Comparison of ENCODE assay signal across 11 cellular contexts in genomic region chr12:62261876-62262275, GRCh38. TPM values are rescaled to one million over a fixed set of nuclear protein-coding genes. Genes with fewer than 3 reads are reported as not detected.
DNase-seq lines count a peak whose midpoint lies in the region; FAIRE-seq and TF ChIP-seq lines count a peak whose summit lies in the region.
"Had no signal": no experiment of that assay in that cellular context is flagged by ENCODE, and none has a peak within 500 bp of the region (broad histone marks: within the 10 kb centered on the region; RNA-seq: fewer than 3 reads in every experiment).

No MANE protein-coding gene starts in this region.

- H3K36me3 ChIP-seq in GM06990 (ENCODE audit: control insufficient read depth, insufficient read depth, low read length) (no peaks in the 10 kb centered on the region; the same call in 1 of the 2 replicates), OCI-LY1 (ENCODE audit: insufficient read depth, low read length) (no peaks in the 10 kb centered on the region), H1 (ENCODE audit: control insufficient read depth in 2 of 4, insufficient read depth in 4 of 4, low read length in 3 of 4) (no peaks in the 10 kb centered on the region)

- no peaks in the 10 kb centered on the region for H3K27me3 ChIP-seq in GM06990 (replicated peaks; ENCODE audit: control insufficient read depth, insufficient read depth, low read length)
- H3K27me3 ChIP-seq in OCI-LY1 (ENCODE audit: insufficient read depth, low read length): no peaks in the 10 kb centered on the region
- no peaks in the 10 kb centered on the region for H3K27me3 ChIP-seq in H1 (replicated peaks in 1 of 4; ENCODE audit: control insufficient read depth in 3 of 4, extremely low read depth in 1 of 4, insufficient read depth in 3 of 4, low read length in 3 of 4)

- peaks cover 3% of the 10 kb centered on the region; the same call in 1 of the 2 replicates for H3K23me2 ChIP-seq in H1 (ENCODE audit: low read depth, low read length)

- H2AK5ac ChIP-seq in H1 (ENCODE audit: low read depth, low read length): no peak overlapping the region

- H4K5ac ChIP-seq in H1 (ENCODE audit: insufficient read length, low read depth, low read length): no peak overlapping the region

- CTCF ChIA-PET in H1 (lab: Charles Lee; ENCODE audit: partially characterized antibody): no interaction called here

- H3K9me2 ChIP-seq in OCI-LY1 (ENCODE audit: low read depth, low read length): no peaks in the 10 kb centered on the region

- no peaks in the 10 kb centered on the region for H3F3A ChIP-seq in OCI-LY1 (ENCODE audit: insufficient read depth, low read length)

- no peaks in the 10 kb centered on the region for H3K79me1 ChIP-seq in H1 (ENCODE audit: low read depth, low read length)

- no peaks in the 10 kb centered on the region for H3K9me3 Mint-ChIP-seq in osteocyte (ENCODE audit: unreplicated experiment)

- no peak overlapping the region for H2BK15ac ChIP-seq in H1 (ENCODE audit: low read length)

- TF ChIP-seq EP300 in H1 (IDR thresholded peaks at IDR 0.05; ENCODE audit: borderline replicate concordance in 1 of 2, low read depth in 2 of 2, low read length in 2 of 2): no peak

- H3K4me3 ChIP-seq in GM06990 (replicated peaks; ENCODE audit: low read depth, low read length) (peak overlapping the region; percentile 98), OCI-LY1 (ENCODE audit: low read depth, low read length, poor library complexity, severe bottlenecking) (peak overlapping the region; percentile 84), H1 (ENCODE audit: extremely low read depth in 1 of 4, insufficient read depth in 2 of 4, low read depth in 3 of 4, low read length in 4 of 4) (peak overlapping the region in 1 of 4 experiments; percentile 89; a peak in 1 of 8 replicates)

- no peak for FAIRE-seq in H1 (lab: Jason Lieb, UNC)
- FAIRE-seq: colon had no signal

- no peak overlapping the region for H3K27ac ChIP-seq in OCI-LY1 (ENCODE audit: low read depth, low read length, poor library complexity, severe bottlenecking)
- H3K27ac ChIP-seq in H1 (ENCODE audit: low read depth, low read length): no peak overlapping the region

- no peak overlapping the region for H3K14ac ChIP-seq in H1 (ENCODE audit: insufficient read length)

- H3K9me3 ChIP-seq in OCI-LY1 (ENCODE audit: low read length) (no peaks in the 10 kb centered on the region), H1 (ENCODE audit: insufficient read depth in 2 of 2, low read depth in 1 of 2, low read length in 1 of 2) (no peaks in the 10 kb centered on the region)

- H4K20me1 ChIP-seq in OCI-LY1 (ENCODE audit: insufficient read depth, low read length): no peaks in the 10 kb centered on the region
- no peaks in the 10 kb centered on the region for H4K20me1 ChIP-seq in H1 (replicated peaks in 1 of 2; ENCODE audit: control insufficient read depth in 1 of 2, insufficient read depth in 2 of 2, low read length in 2 of 2)

- no peak overlapping the region for H3K27ac Mint-ChIP-seq in osteocyte (ENCODE audit: unreplicated experiment)

- H3K4me1 ChIP-seq in OCI-LY1 (ENCODE audit: insufficient read depth, low read length, severe bottlenecking) (peaks cover 50% of the 10 kb centered on the region), H1 (replicated peaks in 1 of 4; ENCODE audit: control insufficient read depth in 3 of 4, insufficient read depth in 4 of 4, low read length in 3 of 4) (no peaks in the 10 kb centered on the region)

- no peaks in the 10 kb centered on the region for H3K27me3 Mint-ChIP-seq in osteocyte (ENCODE audit: unreplicated experiment)

- DNase-seq in GM06990 (ENCODE audit: extremely low read depth, insufficient read length) (no peak), H1 (ENCODE audit: low read depth in 1 of 2, low spot score in 2 of 2) (no peak), osteocyte (ENCODE audit: extremely low spot score, unreplicated experiment) (no peak), GM13977 (ENCODE audit: low spot score) (no peak), NCI-H524 (lab: John Stamatoyannopoulos, UW) (no peak), 8988T (no peak), KBM-7 (no peak)
- DNase-seq: mesendoderm, NCI-H2107 had no signal

- peak overlapping the region; percentile 40 for H3K4me3 Mint-ChIP-seq in osteocyte (ENCODE audit: unreplicated experiment)

- no peak overlapping the region for H2BK12ac ChIP-seq in H1 (ENCODE audit: low read depth, low read length)

- H3K4me2 ChIP-seq in OCI-LY1 (ENCODE audit: low read length) (peak overlapping the region; percentile 92), H1 (ENCODE audit: insufficient read depth in 1 of 2, low read depth in 2 of 2, low read length in 2 of 2) (peak overlapping the region; percentile 85 to 90; a peak in 2 of 4 replicates)

- H3K4me1 Mint-ChIP-seq in osteocyte (ENCODE audit: unreplicated experiment): peaks cover 23% of the 10 kb centered on the region

- H3K79me2 ChIP-seq in OCI-LY1 (ENCODE audit: insufficient read depth, low read length) (peaks cover 63% of the 10 kb centered on the region), H1 (ENCODE audit: control insufficient read depth in 1 of 2, insufficient read depth in 2 of 2, low read length in 2 of 2) (peaks cover 3 to 63% of the 10 kb centered on the region in 2 experiments)

- no peak overlapping the region for H4K8ac ChIP-seq in H1 (ENCODE audit: extremely low read depth, insufficient read depth, low read length)

- TF ChIP-seq POLR2A in H1 (IDR thresholded peaks at IDR 0.05; ENCODE audit: control extremely low read depth in 1 of 2, low read depth in 2 of 2, low read length in 2 of 2): no peak

- no peak overlapping the region for H3K23ac ChIP-seq in H1 (ENCODE audit: insufficient read length)

- H4K91ac ChIP-seq in H1 (replicated peaks; ENCODE audit: insufficient read length, low read length): no peak overlapping the region

- H3K9ac ChIP-seq in OCI-LY1 (ENCODE audit: low read length) (peak overlapping the region; percentile 92; the same call in 1 of the 2 replicates), H1 (replicated peaks in 1 of 4; ENCODE audit: extremely low read depth in 1 of 4, low read depth in 3 of 4, low read length in 3 of 4) (no peak overlapping the region)

- no peak overlapping the region for H2BK5ac ChIP-seq in H1 (ENCODE audit: low read depth, low read length)

- H2BK120ac ChIP-seq in H1 (replicated peaks; ENCODE audit: low read depth, low read length): no peak overlapping the region

- no peak overlapping the region for H3K56ac ChIP-seq in H1 (replicated peaks; ENCODE audit: insufficient read length, low read depth, low read length)

- TF ChIP-seq CTCF in GM06990 (IDR thresholded peaks at IDR 0.05; ENCODE audit: insufficient read depth, low read length, poor library complexity, severe bottlenecking): no peak
- no peak for TF ChIP-seq CTCF in OCI-LY1 (IDR thresholded peaks at IDR 0.05; ENCODE audit: low read length)
- no peak for TF ChIP-seq CTCF in H1 (IDR thresholded peaks at IDR 0.05; ENCODE audit: control extremely low read depth in 1 of 3, insufficient read depth in 1 of 3, low read depth in 1 of 3, low read length in 3 of 3)
- TF ChIP-seq CTCF in osteocyte (IDR thresholded peaks at IDR 0.05): no peak
- TF ChIP-seq CTCF in GM13977 (IDR thresholded peaks at IDR 0.05; ENCODE audit: extremely low read depth, insufficient read depth, missing control alignments): no peak

- peaks cover 2% of the 10 kb centered on the region for H3K36me3 Mint-ChIP-seq in osteocyte (ENCODE audit: unreplicated experiment)

- H3K4ac ChIP-seq in H1 (replicated peaks; ENCODE audit: insufficient read length, low read depth, low read length): no peak overlapping the region

- 90% methylated on average over 8 of the region's 8 CpGs; no CpG with 5 or more reads in 1 of the 2 experiments for WGBS in H1 (ENCODE audit: extremely low coverage in 1 of 2, insufficient coverage in 1 of 2, insufficient read length in 1 of 2, insufficient replicate concordance in 2 of 2, low coverage in 1 of 2, low lambda C conversion rate in 2 of 2, missing lambda C conversion rate in 1 of 2), 2 experiments

- H2BK20ac ChIP-seq in H1 (ENCODE audit: low read length): no peak overlapping the region

- in situ Hi-C loops in GM13977 (cut with MboI; ENCODE audit: low pct_unique_long_range_greater_than_20kb, low sequenced_read_pairs, unreplicated experiment) (loop anchor here (25.0 kb wide), 1 partner anchor 550 kb away; no protein-coding TSS in a partner anchor), KBM-7 (cut with MboI; ENCODE audit: low pct_unique_long_range_greater_than_20kb, low sequenced_read_pairs) (no loop called here)

- POLR2A ChIA-PET in H1 (lab: Charles Lee; ENCODE audit: partially characterized antibody): no interaction called here

- H3K18ac ChIP-seq in H1 (ENCODE audit: extremely low read depth, low read length): no peak overlapping the region

- H2AFZ ChIP-seq in OCI-LY1 (ENCODE audit: low read length): no peak overlapping the region
- H2AFZ ChIP-seq in H1 (ENCODE audit: low read length): no peak overlapping the region

- no peak for TF ChIP-seq RAD21 in H1 (IDR thresholded peaks at IDR 0.05 in 1 of 2, conservative IDR thresholded peaks at IDR 0.05 in 1 of 2; ENCODE audit: low read depth in 2 of 2, low read length in 2 of 2)

TF ChIP-seq in H1, 55 proteins besides CTCF, POLR2A, EP300 and RAD21:
- TF ChIP-seq KDM4A (IDR thresholded peaks at IDR 0.05; ENCODE audit: low read depth, low read length, severe bottlenecking) (no peak), JUND (IDR thresholded peaks at IDR 0.05; ENCODE audit: low read length) (no peak), SP1 (IDR thresholded peaks at IDR 0.05; ENCODE audit: low read depth, low read length) (no peak), SIX5 (IDR thresholded peaks at IDR 0.05; ENCODE audit: low read depth, low read length) (no peak), GABPA (IDR thresholded peaks at IDR 0.05; ENCODE audit: borderline replicate concordance, insufficient read depth, low read length) (no peak), CEBPB (IDR thresholded peaks at IDR 0.05; ENCODE audit: low read depth, low read length) (no peak), BRCA1 (IDR thresholded peaks at IDR 0.05; ENCODE audit: low read depth, low read length) (no peak)

RNA-seq across cellular contexts. Expression of gene USP15, which starts 1.7 kb away (rescaled TPM):
- total RNA-seq in H1 (2021; fragmentation: NEBNext Ultra II Directional; extraction: Animal tissue kit (Norgen Biotek cat#: 25700)): 37.2 and 38.6 TPM in 2 replicates
- 6.8 and 12.7 TPM in 2 replicates for polyA plus RNA-seq in H1 (2011; rRNA removed)
- 14.1 TPM for polyA plus RNA-seq in H1 (2011; cell fraction: cytosol; rRNA removed)
- 11.5 TPM for polyA plus RNA-seq in H1 (2011; cell fraction: nucleus; rRNA removed)
- polyA plus RNA-seq in H1 (2012, experiment 1 of 2): 15.6 to 27.7 TPM (median 19.5 TPM) in 4 replicates
- polyA plus RNA-seq in H1 (2012, experiment 2 of 2): 3.0 TPM
- 27.8 TPM for polyA plus RNA-seq in H1 (2013, experiment 1 of 2)
- 31.3 TPM for polyA plus RNA-seq in H1 (2013, experiment 2 of 2)
- polyA minus RNA-seq in H1 (2011; rRNA and poly(A)+ RNA removed): 31.2 and 45.5 TPM in 2 replicates
- polyA minus RNA-seq in H1 (2011; cell fraction: cytosol; rRNA and poly(A)+ RNA removed): 14.5 TPM
- 97.2 TPM for polyA minus RNA-seq in H1 (2011; cell fraction: nucleus; rRNA and poly(A)+ RNA removed)
- total RNA-seq in osteocyte: 40.6 and 45.0 TPM in 2 replicates
